Comparison of ENCODE assay signal across 2 cellular contexts in genomic region chr9:37417252-37417803, GRCh38.
TF ChIP-seq lines count a peak whose summit lies in the region.

No MANE protein-coding gene starts in this region.

TF ChIP-seq in A549, 52 proteins besides CTCF, POLR2A, EP300 and RAD21:
- TF ChIP-seq HOXA7 (CRISPR knock-in tag; IDR thresholded peaks at IDR 0.05) (no peak), E2F6 (IDR thresholded peaks at IDR 0.05; ENCODE audit: borderline replicate concordance, low read depth) (no peak)

TF ChIP-seq in H1, 55 proteins besides CTCF, POLR2A, EP300 and RAD21:
- TF ChIP-seq SRF (IDR thresholded peaks at IDR 0.05; ENCODE audit: low read depth, low read length), result no peak
- TF ChIP-seq TBP (IDR thresholded peaks at IDR 0.05; ENCODE audit: low read depth, low read length), result no peak
